In genomic region chr19:33039815-33040214, GRCh38 we compare ENCODE assay signal across 3 cellular contexts.
A peak's percentile ranks its signal among the peaks of the same experiment; 100 is the strongest.
TF ChIP-seq lines count a peak whose summit lies in the region.

No MANE protein-coding gene starts in this region.

TF ChIP-seq in HEK293, 187 proteins besides CTCF, POLR2A, EP300 and RAD21 (continued from another document):
- TF ChIP-seq ZNF362 (tag by site-specific recombination; IDR thresholded peaks at IDR 0.05) (peak; percentile 82), ZNF624 (tag by site-specific recombination; IDR thresholded peaks at IDR 0.05) (no peak), KLF8 (tag by site-specific recombination; IDR thresholded peaks at IDR 0.05) (0 out of 2 replicates have a peak, but pooled peaks have one; percentile 32), ZNF280D (tag by site-specific recombination; IDR thresholded peaks at IDR 0.05) (0 out of 2 replicates have a peak, but pooled peaks have one; percentile 78)

TF ChIP-seq in WTC11, 78 proteins besides CTCF, POLR2A, EP300 and RAD21 (continued from another document and continues in another):
- TF ChIP-seq ATF2 (CRISPR knock-in tag; IDR thresholded peaks at IDR 0.05; ENCODE audit: borderline replicate concordance, low read depth) (no peak), SMAD4 (CRISPR knock-in tag; IDR thresholded peaks at IDR 0.05) (no peak), PRDM15 (CRISPR knock-in tag; IDR thresholded peaks at IDR 0.05) (no peak), ETV6 (CRISPR knock-in tag; IDR thresholded peaks at IDR 0.05) (no peak), CREM (CRISPR knock-in tag; IDR thresholded peaks at IDR 0.05) (no peak), ZNF121 (CRISPR knock-in tag; IDR thresholded peaks at IDR 0.05) (no peak), FOXP4 (CRISPR knock-in tag; IDR thresholded peaks at IDR 0.05) (no peak), ERG (CRISPR knock-in tag; IDR thresholded peaks at IDR 0.05) (no peak), AR (CRISPR knock-in tag; IDR thresholded peaks at IDR 0.05) (no peak), USF1 (CRISPR knock-in tag; IDR thresholded peaks at IDR 0.05) (no peak), NR2C2 (CRISPR knock-in tag; IDR thresholded peaks at IDR 0.05) (no peak)

TF ChIP-seq in liver, 16 proteins besides CTCF, POLR2A, EP300 and RAD21:
- TF ChIP-seq ZBTB33 (IDR thresholded peaks at IDR 0.05): no peak
- no peak for TF ChIP-seq YY1 (IDR thresholded peaks at IDR 0.05)
- TF ChIP-seq GABPA (IDR thresholded peaks at IDR 0.05 in 1 of 2, conservative IDR thresholded peaks at IDR 0.05 in 1 of 2): no peak
- TF ChIP-seq HNF4A (conservative IDR thresholded peaks at IDR 0.05): no peak
- no peak for TF ChIP-seq FOXA1 (IDR thresholded peaks at IDR 0.05)
- TF ChIP-seq NR2F2 (IDR thresholded peaks at IDR 0.05): no peak
- TF ChIP-seq HNF4G (IDR thresholded peaks at IDR 0.05): no peak
- no peak for TF ChIP-seq JUND (IDR thresholded peaks at IDR 0.05)
- no peak for TF ChIP-seq MAX (IDR thresholded peaks at IDR 0.05)
